2 cellular contexts compared by ENCODE assay signal in genomic region chr17:82230627-82231311, GRCh38.
A peak's percentile ranks its signal among the peaks of the same experiment; 100 is the strongest.
TF ChIP-seq lines count a peak whose summit lies in the region.

No MANE protein-coding gene starts in this region.

TF ChIP-seq in WTC11, 78 proteins besides CTCF, POLR2A, EP300 and RAD21 (continued from another document):
- TF ChIP-seq ZSCAN18 (CRISPR knock-in tag; IDR thresholded peaks at IDR 0.05) (0 out of 2 replicates have a peak, but pooled peaks have one; percentile 4), PRDM15 (CRISPR knock-in tag; IDR thresholded peaks at IDR 0.05) (no peak)

TF ChIP-seq in HepG2, 621 proteins besides CTCF, POLR2A, EP300 and RAD21 (continued from another document and continues in another):
- TF ChIP-seq ARID3A (IDR thresholded peaks at IDR 0.05; ENCODE audit: low read depth, low read length) = no peak
- peak; percentile 89 for TF ChIP-seq NAIF1 (CRISPR knock-in tag; IDR thresholded peaks at IDR 0.05; ENCODE audit: borderline replicate concordance)
- peak; percentile 96; the same call in 1 of the 2 replicates for TF ChIP-seq RNF219 (CRISPR knock-in tag; IDR thresholded peaks at IDR 0.05)
- TF ChIP-seq HMG20B (CRISPR knock-in tag; conservative IDR thresholded peaks at IDR 0.05) = no peak
- peak; percentile 83; the same call in 1 of the 2 replicates for TF ChIP-seq MEF2D (CRISPR knock-in tag; IDR thresholded peaks at IDR 0.05)
- peak; percentile 99 for TF ChIP-seq TMF1 (CRISPR knock-in tag; IDR thresholded peaks at IDR 0.05; ENCODE audit: low read depth)
- TF ChIP-seq ZBTB7A (CRISPR knock-in tag; IDR thresholded peaks at IDR 0.05) = peak; percentile 94
- TF ChIP-seq, protein P1, sequence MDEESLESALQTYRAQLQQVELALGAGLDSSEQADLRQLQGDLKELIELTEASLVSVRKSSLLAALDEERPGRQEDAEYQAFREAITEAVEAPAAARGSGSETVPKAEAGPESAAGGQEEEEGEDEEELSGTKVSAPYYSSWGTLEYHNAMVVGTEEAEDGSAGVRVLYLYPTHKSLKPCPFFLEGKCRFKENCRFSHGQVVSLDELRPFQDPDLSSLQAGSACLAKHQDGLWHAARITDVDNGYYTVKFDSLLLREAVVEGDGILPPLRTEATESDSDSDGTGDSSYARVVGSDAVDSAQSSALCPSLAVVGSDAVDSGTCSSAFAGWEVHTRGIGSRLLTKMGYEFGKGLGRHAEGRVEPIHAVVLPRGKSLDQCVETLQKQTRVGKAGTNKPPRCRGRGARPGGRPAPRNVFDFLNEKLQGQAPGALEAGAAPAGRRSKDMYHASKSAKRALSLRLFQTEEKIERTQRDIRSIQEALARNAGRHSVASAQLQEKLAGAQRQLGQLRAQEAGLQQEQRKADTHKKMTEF (CRISPR knock-in tag; IDR thresholded peaks at IDR 0.05) = peak; percentile 93
- TF ChIP-seq ZNF224 (CRISPR knock-in tag; IDR thresholded peaks at IDR 0.05) = peak; percentile 98
- peak; percentile 96 for TF ChIP-seq KDM3A (CRISPR knock-in tag; IDR thresholded peaks at IDR 0.05; ENCODE audit: low read depth)
- no peak for TF ChIP-seq PRPF4 (IDR thresholded peaks at IDR 0.05; ENCODE audit: low read depth, low read length, poor library complexity, severe bottlenecking)
- TF ChIP-seq RFXANK (CRISPR knock-in tag; IDR thresholded peaks at IDR 0.05) = no peak
- TF ChIP-seq, protein P2, sequence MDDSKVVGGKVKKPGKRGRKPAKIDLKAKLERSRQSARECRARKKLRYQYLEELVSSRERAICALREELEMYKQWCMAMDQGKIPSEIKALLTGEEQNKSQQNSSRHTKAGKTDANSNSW (CRISPR knock-in tag; IDR thresholded peaks at IDR 0.05; ENCODE audit: borderline replicate concordance) = peak; percentile 61; the same call in 1 of the 2 replicates
- peak; percentile 69; the same call in 1 of the 2 replicates for TF ChIP-seq REPIN1 (CRISPR knock-in tag; IDR thresholded peaks at IDR 0.05; ENCODE audit: borderline replicate concordance, low read depth)
- no peak; the same call in 1 of the 2 replicates for TF ChIP-seq HMG20A (CRISPR knock-in tag; IDR thresholded peaks at IDR 0.05; ENCODE audit: borderline replicate concordance)
- TF ChIP-seq HOXD1 (CRISPR knock-in tag; IDR thresholded peaks at IDR 0.05) = peak; percentile 93
- TF ChIP-seq BRCA1 (CRISPR knock-in tag; IDR thresholded peaks at IDR 0.05) = peak; percentile 97
- peak; percentile 74 for TF ChIP-seq SAP130 (CRISPR knock-in tag; IDR thresholded peaks at IDR 0.05; ENCODE audit: low read depth)
- TF ChIP-seq ZNF781 (CRISPR knock-in tag; IDR thresholded peaks at IDR 0.05; ENCODE audit: borderline replicate concordance, not compliant biosample characterization) = peak; percentile 71
- TF ChIP-seq KAT8 (CRISPR knock-in tag; IDR thresholded peaks at IDR 0.05) = peak; percentile 71; the same call in 1 of the 2 replicates
- TF ChIP-seq ZNF576 (CRISPR knock-in tag; IDR thresholded peaks at IDR 0.05) = peak; percentile 59
- no peak for TF ChIP-seq TBX3 (IDR thresholded peaks at IDR 0.05; ENCODE audit: borderline replicate concordance)
- no peak for TF ChIP-seq HNF1A (IDR thresholded peaks at IDR 0.05; ENCODE audit: low read depth)
- peak; percentile 89 for TF ChIP-seq HNF1A (CRISPR knock-in tag; IDR thresholded peaks at IDR 0.05; ENCODE audit: borderline replicate concordance)
- TF ChIP-seq ZIK1 (CRISPR knock-in tag; IDR thresholded peaks at IDR 0.05; ENCODE audit: borderline replicate concordance, low read depth) = peak; percentile 67
- peak; percentile 79; the same call in 1 of the 2 replicates for TF ChIP-seq JUND (CRISPR knock-in tag; IDR thresholded peaks at IDR 0.05)
- TF ChIP-seq CHD2 (IDR thresholded peaks at IDR 0.05; ENCODE audit: low read depth, low read length) = no peak; the same call in 1 of the 2 replicates
- TF ChIP-seq ZNF616 (CRISPR knock-in tag; IDR thresholded peaks at IDR 0.05; ENCODE audit: low read depth) = peak; percentile 97
- no peak for TF ChIP-seq RELA (CRISPR knock-in tag; IDR thresholded peaks at IDR 0.05)
- TF ChIP-seq, protein P3, sequence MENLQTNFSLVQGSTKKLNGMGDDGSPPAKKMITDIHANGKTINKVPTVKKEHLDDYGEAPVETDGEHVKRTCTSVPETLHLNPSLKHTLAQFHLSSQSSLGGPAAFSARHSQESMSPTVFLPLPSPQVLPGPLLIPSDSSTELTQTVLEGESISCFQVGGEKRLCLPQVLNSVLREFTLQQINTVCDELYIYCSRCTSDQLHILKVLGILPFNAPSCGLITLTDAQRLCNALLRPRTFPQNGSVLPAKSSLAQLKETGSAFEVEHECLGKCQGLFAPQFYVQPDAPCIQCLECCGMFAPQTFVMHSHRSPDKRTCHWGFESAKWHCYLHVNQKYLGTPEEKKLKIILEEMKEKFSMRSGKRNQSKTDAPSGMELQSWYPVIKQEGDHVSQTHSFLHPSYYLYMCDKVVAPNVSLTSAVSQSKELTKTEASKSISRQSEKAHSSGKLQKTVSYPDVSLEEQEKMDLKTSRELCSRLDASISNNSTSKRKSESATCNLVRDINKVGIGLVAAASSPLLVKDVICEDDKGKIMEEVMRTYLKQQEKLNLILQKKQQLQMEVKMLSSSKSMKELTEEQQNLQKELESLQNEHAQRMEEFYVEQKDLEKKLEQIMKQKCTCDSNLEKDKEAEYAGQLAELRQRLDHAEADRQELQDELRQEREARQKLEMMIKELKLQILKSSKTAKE (CRISPR knock-in tag; IDR thresholded peaks at IDR 0.05; ENCODE audit: borderline replicate concordance) = peak; percentile 89
- 0 out of 2 replicates have a peak, but pooled peaks have one; percentile 23 for TF ChIP-seq SIN3B (IDR thresholded peaks at IDR 0.05; ENCODE audit: low read length)
- peak; percentile 90 for TF ChIP-seq ZNF574 (CRISPR knock-in tag; IDR thresholded peaks at IDR 0.05)
- TF ChIP-seq ZZZ3 (CRISPR knock-in tag; IDR thresholded peaks at IDR 0.05; ENCODE audit: borderline replicate concordance) = peak; percentile 72; the same call in 1 of the 2 replicates
- peak; percentile 64 for TF ChIP-seq SAFB2 (CRISPR knock-in tag; IDR thresholded peaks at IDR 0.05; ENCODE audit: borderline replicate concordance, low read depth)
- TF ChIP-seq, protein P4, sequence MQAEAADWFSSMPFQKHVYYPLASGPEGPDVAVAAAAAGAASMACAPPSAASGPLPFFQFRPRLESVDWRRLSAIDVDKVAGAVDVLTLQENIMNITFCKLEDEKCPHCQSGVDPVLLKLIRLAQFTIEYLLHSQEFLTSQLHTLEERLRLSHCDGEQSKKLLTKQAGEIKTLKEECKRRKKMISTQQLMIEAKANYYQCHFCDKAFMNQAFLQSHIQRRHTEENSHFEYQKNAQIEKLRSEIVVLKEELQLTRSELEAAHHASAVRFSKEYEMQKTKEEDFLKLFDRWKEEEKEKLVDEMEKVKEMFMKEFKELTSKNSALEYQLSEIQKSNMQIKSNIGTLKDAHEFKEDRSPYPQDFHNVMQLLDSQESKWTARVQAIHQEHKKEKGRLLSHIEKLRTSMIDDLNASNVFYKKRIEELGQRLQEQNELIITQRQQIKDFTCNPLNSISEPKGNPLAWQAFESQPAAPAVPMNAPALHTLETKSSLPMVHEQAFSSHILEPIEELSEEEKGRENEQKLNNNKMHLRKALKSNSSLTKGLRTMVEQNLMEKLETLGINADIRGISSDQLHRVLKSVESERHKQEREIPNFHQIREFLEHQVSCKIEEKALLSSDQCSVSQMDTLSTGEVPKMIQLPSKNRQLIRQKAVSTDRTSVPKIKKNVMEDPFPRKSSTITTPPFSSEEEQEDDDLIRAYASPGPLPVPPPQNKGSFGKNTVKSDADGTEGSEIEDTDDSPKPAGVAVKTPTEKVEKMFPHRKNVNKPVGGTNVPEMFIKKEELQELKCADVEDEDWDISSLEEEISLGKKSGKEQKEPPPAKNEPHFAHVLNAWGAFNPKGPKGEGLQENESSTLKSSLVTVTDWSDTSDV (CRISPR knock-in tag; IDR thresholded peaks at IDR 0.05) = no peak; the same call in 1 of the 2 replicates
- peak; percentile 77 for TF ChIP-seq SP4 (CRISPR knock-in tag; IDR thresholded peaks at IDR 0.05)
- peak; percentile 98 for TF ChIP-seq MED1 (CRISPR knock-in tag; IDR thresholded peaks at IDR 0.05)
- peak; percentile 98 for TF ChIP-seq ZNF275 (CRISPR knock-in tag; IDR thresholded peaks at IDR 0.05; ENCODE audit: borderline replicate concordance)
- peak; percentile 71; the same call in 1 of the 2 replicates for TF ChIP-seq PPARG (CRISPR knock-in tag; conservative IDR thresholded peaks at IDR 0.05)
- peak; percentile 99 for TF ChIP-seq RNF2 (conservative IDR thresholded peaks at IDR 0.05; ENCODE audit: low read depth)
- TF ChIP-seq NCOA5 (CRISPR knock-in tag; IDR thresholded peaks at IDR 0.05) = peak; percentile 89; the same call in 1 of the 2 replicates
